8 cellular contexts compared by ENCODE assay signal in genomic region chr22:41919357-41920224, GRCh38. TPM values are rescaled to one million over a fixed set of nuclear protein-coding genes. Genes with fewer than 3 reads are reported as not detected.
DNase-seq lines count a peak whose midpoint lies in the region; ATAC-seq, FAIRE-seq and TF ChIP-seq lines count a peak whose summit lies in the region.

No MANE protein-coding gene starts in this region.

- peaks cover 23% of the 10 kb centered on the region for H3K4me1 Mint-ChIP-seq in osteocyte (ENCODE audit: unreplicated experiment)

- no peaks in the 10 kb centered on the region for H3K9me3 Mint-ChIP-seq in osteocyte (ENCODE audit: unreplicated experiment)

- DNase-seq in C1 segment of cervical spinal cord (lab: John Stamatoyannopoulos, UW): peak in 8 of 14 donors; percentile 5 to 45 (median 24)
- DNase-seq in GM19238 (ENCODE audit: insufficient read length, low spot score): peak; percentile 81
- peak; percentile 64 for DNase-seq in activated CD8-positive, alpha-beta memory T cell treated with anti-CD3 and anti-CD28 coated beads, Interleukin-2, amount 50 U/mL, for 4 hours
- peak; percentile 54 to 77 for DNase-seq in frontal cortex (ENCODE audit: low spot score in 2 of 2)
- no peak for DNase-seq in osteocyte (ENCODE audit: extremely low spot score, unreplicated experiment)
- no peak for DNase-seq in dedifferentiated amniotic fluid mesenchymal stem cell (ENCODE audit: extremely low spot score)
- no peak for DNase-seq in hippocampal formation (lab: John Stamatoyannopoulos, UW)

- TF ChIP-seq CTCF in osteocyte (IDR thresholded peaks at IDR 0.05): no peak

- no peak for FAIRE-seq in frontal cortex (lab: Jason Lieb, UNC)

- peak overlapping the region; percentile 26 for H3K4me3 Mint-ChIP-seq in osteocyte (ENCODE audit: unreplicated experiment)

- peaks cover 19% of the 10 kb centered on the region for H3K27me3 Mint-ChIP-seq in osteocyte (ENCODE audit: unreplicated experiment)

- ATAC-seq in HG03520 (IDR thresholded peaks at IDR 0.05; ENCODE audit: unreplicated experiment): peak; percentile 41

- no peaks in the 10 kb centered on the region for H3K36me3 Mint-ChIP-seq in osteocyte (ENCODE audit: unreplicated experiment)

- H3K27ac Mint-ChIP-seq in osteocyte (ENCODE audit: unreplicated experiment): no peak overlapping the region

RNA-seq across cellular contexts. Expression of gene SHISA8, which starts 4.7 kb away (rescaled TPM):
- total RNA-seq in frontal cortex (not detected), osteocyte (not detected in 2 replicates)

RNA-seq across cellular contexts. Expression of gene TNFRSF13C, which starts 7.0 kb away (rescaled TPM):
- total RNA-seq in frontal cortex: under 0.01 TPM
- 0.18 and 0.27 TPM in 2 replicates for total RNA-seq in osteocyte

RNA-seq across cellular contexts. Expression of gene CENPM, which starts 27.4 kb away (rescaled TPM):
- total RNA-seq in frontal cortex: 3.7 TPM
- total RNA-seq in osteocyte: 6.9 and 7.2 TPM in 2 replicates

RNA-seq across cellular contexts. Expression of gene SEPTIN3, which starts 49.7 kb away (rescaled TPM):
- total RNA-seq in frontal cortex (123 TPM), osteocyte (0.42 and 0.46 TPM in 2 replicates)

Comparison
In these comparisons a context has a peak if more than half of its experiments do, and no peak if none do; other contexts are left out.
1. DNase-seq: peak in C1 segment of cervical spinal cord (8 of 14), GM19238 (single experiment), activated CD8-positive, alpha-beta memory T cell treated with anti-CD3 and anti-CD28 coated beads, Interleukin-2, amount 50 U/mL, for 4 hours (single experiment) and frontal cortex (2 of 2); none in osteocyte (single experiment), dedifferentiated amniotic fluid mesenchymal stem cell (single experiment) and hippocampal formation (0 of 2).